Comparison of ENCODE assay signal across 9 cellular contexts in genomic region chr1:19384113-19384512, GRCh38.
DNase-seq lines count a peak whose midpoint lies in the region; TF ChIP-seq lines count a peak whose summit lies in the region.
"Had no signal": no experiment of that assay in that cellular context is flagged by ENCODE, and none has a peak within 500 bp of the region (broad histone marks: within the 10 kb centered on the region; RNA-seq: fewer than 3 reads in every experiment).

No MANE protein-coding gene starts in this region.

- DNase-seq in DMS153 treated with DMSO at 0.1 percent for 48 hours (lab: John Stamatoyannopoulos, UW; ENCODE audit: unreplicated experiment), result peak; percentile 5
- DNase-seq in DMS153 (lab: John Stamatoyannopoulos, UW), result no peak
- DNase-seq in NCI-H345 treated with DMSO at 0.1 percent for 48 hours (lab: John Stamatoyannopoulos, UW; ENCODE audit: unreplicated experiment), result peak; percentile 23
- peak; percentile 60 to 78 (median 68) for DNase-seq in ovary
- DNase-seq in NCI-H1436 (lab: John Stamatoyannopoulos, UW), result no peak
- DNase-seq in dorsolateral prefrontal cortex, result no peak
- DNase-seq in activated CD4-positive, alpha-beta T cell treated with anti-CD3 and anti-CD28 coated beads, Interleukin-2, amount 50 U/mL, for 1 hour, result no peak
- DNase-seq: activated naive CD4-positive, alpha-beta T cell had no signal

- H3K36me3 ChIP-seq in duodenal mucosa (ENCODE audit: control insufficient read depth in 1 of 2, insufficient read depth in 2 of 2, low read length in 2 of 2) (peaks cover 21 to 31% of the 10 kb centered on the region in 2 donors), ovary (no peaks in the 10 kb centered on the region)

- no peak for TF ChIP-seq POLR2A in ovary (IDR thresholded peaks at IDR 0.05)

- intact Hi-C loops in ovary (cut with DNase I), result no loop called here
- intact Hi-C loops in dorsolateral prefrontal cortex (cut with DNase I), result loop anchor here in 1 of 2 donors (10.0 kb wide), 1 partner anchor 211 kb away; a partner anchor contains a TSS

- H3K9me3 ChIP-seq in duodenal mucosa (ENCODE audit: control insufficient read depth in 1 of 2, low read length in 2 of 2) (no peaks in the 10 kb centered on the region), ovary (no peaks in the 10 kb centered on the region)

- H3K4me1 ChIP-seq in duodenal mucosa (ENCODE audit: control insufficient read depth in 1 of 2, insufficient read depth in 2 of 2, low read length in 2 of 2) (peaks cover 50 to 59% of the 10 kb centered on the region in 2 donors), ovary (ENCODE audit: insufficient read depth) (peaks cover 22% of the 10 kb centered on the region)

- no peak for TF ChIP-seq CTCF in ovary (IDR thresholded peaks at IDR 0.05)
- TF ChIP-seq CTCF in dorsolateral prefrontal cortex (IDR thresholded peaks at IDR 0.05 in 54 of 56, conservative IDR thresholded peaks at IDR 0.05 in 2 of 56; ENCODE audit: low read depth in 1 of 56, partially characterized antibody in 56 of 56), result no peak

- 42 to 63% (median 55%) methylated on average over 4 of the region's 4 CpGs for WGBS in ovary, 3 donors

- H3K27me3 ChIP-seq in duodenal mucosa (ENCODE audit: control insufficient read depth in 1 of 2, insufficient read depth in 2 of 2, low read length in 2 of 2) (no peaks in the 10 kb centered on the region), ovary (no peaks in the 10 kb centered on the region), dorsolateral prefrontal cortex (no peaks in the 10 kb centered on the region)

- TF ChIP-seq EP300 in ovary (IDR thresholded peaks at IDR 0.05), result no peak

- no peak overlapping the region for H3K4me3 ChIP-seq in duodenal mucosa (ENCODE audit: low read depth in 1 of 2, low read length in 2 of 2)
- no peak overlapping the region for H3K4me3 ChIP-seq in ovary
- H3K4me3 ChIP-seq in dorsolateral prefrontal cortex, result no peak overlapping the region

- H3K27ac ChIP-seq in duodenal mucosa (ENCODE audit: low read depth, low read length) (peak overlapping the region; percentile 2), ovary (peak overlapping the region in 1 of 2 donors; percentile 39), dorsolateral prefrontal cortex (peak overlapping the region in 6 of 59 donors; percentile 10 to 28 (median 10))

- H3K9ac ChIP-seq in duodenal mucosa (ENCODE audit: low read depth in 1 of 2, low read length in 2 of 2), result peak overlapping the region; percentile 2 to 38

Comparison
In these comparisons a context has a peak if more than half of its experiments do, and no peak if none do; other contexts are left out.
1. DNase-seq: peak in DMS153 treated with DMSO at 0.1 percent for 48 hours (single experiment), NCI-H345 treated with DMSO at 0.1 percent for 48 hours (single experiment) and ovary (5 of 5); none in DMS153 (single experiment), NCI-H1436 (single experiment), dorsolateral prefrontal cortex (0 of 10) and activated CD4-positive, alpha-beta T cell treated with anti-CD3 and anti-CD28 coated beads, Interleukin-2, amount 50 U/mL, for 1 hour (single experiment).